ENCODE assay signal across 13 cellular contexts in the genomic region with DNA sequence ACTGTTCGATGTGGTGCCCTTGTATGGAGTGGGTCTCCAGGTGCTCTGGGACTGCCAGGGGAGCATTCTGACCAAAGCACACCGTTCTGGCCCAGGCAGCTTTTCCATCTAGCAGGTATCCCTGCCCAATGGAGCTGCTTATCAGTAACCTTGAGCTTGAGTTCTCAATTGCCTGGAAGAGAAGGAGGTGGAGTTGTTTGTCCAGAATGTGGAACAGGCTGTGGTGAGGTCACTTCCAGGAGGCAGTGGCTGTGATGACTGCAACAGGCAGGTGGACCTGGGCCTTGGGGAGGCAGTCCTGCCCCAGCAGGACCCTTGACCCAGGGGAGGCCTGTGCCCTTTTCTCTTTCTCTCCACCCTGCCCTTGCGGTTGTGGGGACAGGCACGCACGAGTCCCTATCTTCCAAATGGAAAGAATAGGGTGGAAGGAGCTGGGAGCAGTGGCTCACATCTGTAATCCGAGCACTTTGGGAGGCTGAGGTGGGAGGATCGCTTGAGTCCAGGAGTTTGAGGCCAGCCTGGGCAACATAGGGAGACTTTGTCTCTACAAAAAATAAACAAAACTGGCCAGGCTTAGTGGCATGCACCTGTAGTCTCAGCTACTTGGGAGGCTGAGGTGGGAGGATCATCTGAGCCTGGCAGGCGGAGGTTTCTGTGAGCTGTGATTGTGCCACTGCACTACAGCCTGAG. TPM values are rescaled to one million over a fixed set of nuclear protein-coding genes. Genes with fewer than 3 reads are reported as not detected.
DNase-seq lines count a peak whose midpoint lies in the region; ATAC-seq and TF ChIP-seq lines count a peak whose summit lies in the region.
"Had no signal": no experiment of that assay in that cellular context is flagged by ENCODE, and none has a peak within 500 bp of the region (broad histone marks: within the 10 kb centered on the region; RNA-seq: fewer than 3 reads in every experiment).

No MANE protein-coding gene starts in this region.

- no peak overlapping the region for H2AFZ ChIP-seq in neuronal stem cell (ENCODE audit: low read length)
- H2AFZ ChIP-seq: GM23338 had no signal

- no peak for TF ChIP-seq CTCF in esophagus muscularis mucosa (IDR thresholded peaks at IDR 0.05)

- H3K27ac ChIP-seq in esophagus muscularis mucosa (replicated peaks in 1 of 4) (peak overlapping the region; percentile 38 to 88 (median 84)), substantia nigra (ENCODE audit: low read depth, low read length, poor library complexity, severe bottlenecking) (peak overlapping the region; percentile 99), neuronal stem cell (replicated peaks; ENCODE audit: low read length) (no peak overlapping the region)

- peaks cover 37% of the 10 kb centered on the region for H3K36me3 Mint-ChIP-seq in activated CD4-positive, alpha-beta T cell treated with anti-CD3 and anti-CD28 coated beads for 36 hours (ENCODE audit: low read depth)
- H3K36me3 Mint-ChIP-seq in T-cell: peaks cover 21% of the 10 kb centered on the region

- H3K4me3 ChIP-seq in esophagus muscularis mucosa (no peak overlapping the region), neuronal stem cell (ENCODE audit: low read length in 2 of 2) (no peak overlapping the region)
- H3K4me3 ChIP-seq: GM23338, smooth muscle cell had no signal

- no peak overlapping the region for H3K23ac ChIP-seq in neuronal stem cell (ENCODE audit: low read depth, low read length, poor library complexity)

- intact Hi-C loops in activated CD4-positive, alpha-beta T cell treated with anti-CD3 and anti-CD28 coated beads for 36 hours (cut with DNase I, micrococcal nuclease): no loop called here
- intact Hi-C loops in esophagus muscularis mucosa (cut with DNase I): no loop called here

- no peak for DNase-seq in activated CD4-positive, alpha-beta T cell treated with anti-CD3 and anti-CD28 coated beads for 36 hours
- no peak for DNase-seq in activated CD4-positive, alpha-beta T cell treated with anti-CD3 and anti-CD28 coated beads for 4 hours
- no peak for DNase-seq in T-cell
- no peak for DNase-seq in esophagus muscularis mucosa (ENCODE audit: extremely low spot score)
- DNase-seq in substantia nigra (lab: John Stamatoyannopoulos, UW): no peak
- DNase-seq in amygdala (lab: John Stamatoyannopoulos, UW): no peak
- DNase-seq in neuronal stem cell (ENCODE audit: low spot score): no peak
- DNase-seq: glutamatergic neuron, NCI-H446 treated with DMSO at 0.1 percent for 48 hours had no signal

- ATAC-seq in activated CD4-positive, alpha-beta T cell treated with anti-CD3 and anti-CD28 coated beads for 36 hours: no peak
- ATAC-seq in T-cell (replicated peaks in 1 of 4): no peak
- no peak for ATAC-seq in GM19328 (IDR thresholded peaks at IDR 0.05; ENCODE audit: unreplicated experiment)
- ATAC-seq: GM23338 had no signal

- no peak overlapping the region for H3K18ac ChIP-seq in neuronal stem cell (ENCODE audit: low read length)

- H2AK5ac ChIP-seq in neuronal stem cell (ENCODE audit: low read depth, low read length): no peak overlapping the region

- no peaks in the 10 kb centered on the region for H3K79me1 ChIP-seq in neuronal stem cell (ENCODE audit: low read depth, low read length)

- peak overlapping the region; percentile 79 for H3K27ac Mint-ChIP-seq in activated CD4-positive, alpha-beta T cell treated with anti-CD3 and anti-CD28 coated beads for 36 hours
- H3K27ac Mint-ChIP-seq in T-cell: peak overlapping the region; percentile 66 to 86
- H3K27ac Mint-ChIP-seq: GM23338, mesothelial cell of epicardium had no signal

- no peak overlapping the region for H2BK15ac ChIP-seq in neuronal stem cell (ENCODE audit: low read length)

- H3K4me3 Mint-ChIP-seq in activated CD4-positive, alpha-beta T cell treated with anti-CD3 and anti-CD28 coated beads for 36 hours: no peak overlapping the region
- H3K4me3 Mint-ChIP-seq in T-cell: no peak overlapping the region
- H3K4me3 Mint-ChIP-seq: GM23338, mesothelial cell of epicardium had no signal

- H2BK5ac ChIP-seq in neuronal stem cell (ENCODE audit: low read length): no peak overlapping the region

- WGBS in esophagus muscularis mucosa: 93% methylated on average over 8 of the region's 8 CpGs
- WGBS in neuronal stem cell (ENCODE audit: extremely low coverage in 2 of 2, insufficient read length in 2 of 2, insufficient replicate concordance in 1 of 2), 2 donors: no CpG with 5 or more reads among the region's 8 CpGs

- H3K9ac ChIP-seq in neuronal stem cell (ENCODE audit: low read depth, low read length, poor library complexity): no peak overlapping the region

- POLR2A ChIA-PET in activated CD4-positive, alpha-beta T cell treated with anti-CD3 and anti-CD28 coated beads for 36 hours (lab: Charles Lee): interaction anchor here (0.6 to 1.1 kb wide), 2 partner anchors 38 to 175 kb away, joined by 3 to 7 read pairs; no protein-coding TSS in a partner anchor
- POLR2A ChIA-PET in T-cell (lab: Charles Lee): interaction anchor here (0.6 to 0.7 kb wide), 4 partner anchors 10 to 479 kb away, joined by 3 read pairs; a partner anchor contains a TSS

- TF ChIP-seq POLR2A in esophagus muscularis mucosa (IDR thresholded peaks at IDR 0.05; ENCODE audit: low read depth): no peak

- peaks cover 9 to 55% (median 34%) of the 10 kb centered on the region in 4 donors for H3K36me3 ChIP-seq in esophagus muscularis mucosa
- H3K36me3 ChIP-seq in neuronal stem cell (replicated peaks in 1 of 2; ENCODE audit: control insufficient read depth in 2 of 2, insufficient read depth in 2 of 2, low read length in 2 of 2): peaks cover 3 to 11% of the 10 kb centered on the region in 2 donors

- H3K9me3 Mint-ChIP-seq in activated CD4-positive, alpha-beta T cell treated with anti-CD3 and anti-CD28 coated beads for 36 hours (ENCODE audit: low read depth): no peaks in the 10 kb centered on the region
- no peaks in the 10 kb centered on the region for H3K9me3 Mint-ChIP-seq in T-cell
- H3K9me3 Mint-ChIP-seq: GM23338, mesothelial cell of epicardium had no signal

- H3K27me3 ChIP-seq in esophagus muscularis mucosa (no peaks in the 10 kb centered on the region), neuronal stem cell (ENCODE audit: control insufficient read depth in 3 of 3, insufficient read depth in 3 of 3, low read depth in 1 of 3, low read length in 3 of 3) (no peaks in the 10 kb centered on the region)

- H3K4me1 ChIP-seq in esophagus muscularis mucosa: peaks cover 52 to 60% (median 53%) of the 10 kb centered on the region in 4 donors
- peaks cover 13 to 15% of the 10 kb centered on the region in 2 donors for H3K4me1 ChIP-seq in neuronal stem cell (ENCODE audit: control insufficient read depth in 2 of 2, insufficient read depth in 1 of 2, low read depth in 1 of 2, low read length in 2 of 2)

- H3K4ac ChIP-seq in neuronal stem cell (ENCODE audit: low read length): no peak overlapping the region

- H3K9me3 ChIP-seq in esophagus muscularis mucosa (no peaks in the 10 kb centered on the region), neuronal stem cell (replicated peaks in 1 of 2; ENCODE audit: control insufficient read depth in 2 of 2, insufficient read depth in 1 of 2, low read depth in 1 of 2, low read length in 2 of 2) (no peaks in the 10 kb centered on the region)

- no peak overlapping the region for H3K14ac ChIP-seq in neuronal stem cell (ENCODE audit: low read length)

- no peak overlapping the region for H3K4me2 ChIP-seq in neuronal stem cell (ENCODE audit: insufficient read depth, low read length, poor library complexity, severe bottlenecking)
- H3K4me2 ChIP-seq: GM23338, smooth muscle cell had no signal

- no peak overlapping the region for H4K8ac ChIP-seq in neuronal stem cell (ENCODE audit: low read depth, low read length)

- no peak overlapping the region for H2BK12ac ChIP-seq in neuronal stem cell (ENCODE audit: low read length)

- no peaks in the 10 kb centered on the region for H3K27me3 Mint-ChIP-seq in activated CD4-positive, alpha-beta T cell treated with anti-CD3 and anti-CD28 coated beads for 36 hours
- H3K27me3 Mint-ChIP-seq in T-cell: no peaks in the 10 kb centered on the region

- H4K91ac ChIP-seq in neuronal stem cell (ENCODE audit: low read depth, low read length, poor library complexity): no peak overlapping the region

- TF ChIP-seq EP300 in esophagus muscularis mucosa (IDR thresholded peaks at IDR 0.05): no peak

- H3K4me1 Mint-ChIP-seq in activated CD4-positive, alpha-beta T cell treated with anti-CD3 and anti-CD28 coated beads for 36 hours: peaks cover 85% of the 10 kb centered on the region
- peaks cover 62 to 82% (median 68%) of the 10 kb centered on the region in 3 donors for H3K4me1 Mint-ChIP-seq in T-cell

- H2BK120ac ChIP-seq in neuronal stem cell (ENCODE audit: low read depth, low read length): no peak overlapping the region

- CTCF ChIA-PET in activated CD4-positive, alpha-beta T cell treated with anti-CD3 and anti-CD28 coated beads for 36 hours (lab: Charles Lee): interaction anchor here (0.7 to 5.2 kb wide), 4 partner anchors 16 to 87 kb away, joined by 5 to 17 read pairs (median 6); no protein-coding TSS in a partner anchor
- CTCF ChIA-PET in T-cell (lab: Charles Lee): interaction anchor here (0.5 to 0.7 kb wide), 2 partner anchors 338 to 1343 kb away, joined by 3 to 4 read pairs; no protein-coding TSS in a partner anchor

RNA-seq across cellular contexts. Expression of a gene that starts 40.8 kb away (rescaled TPM):
- total RNA-seq in activated CD4-positive, alpha-beta T cell treated with anti-CD3 and anti-CD28 coated beads for 36 hours: 10 to 100 TPM; 46.5 to 50.1 TPM
- 10 to 100 TPM; 38.9 to 52.6 (median 43.7) TPM for total RNA-seq in T-cell
- 10 to 100 TPM; 17.1 to 38.0 (median 24.8) TPM for total RNA-seq in esophagus muscularis mucosa
- 12.6 TPM for polyA plus RNA-seq in neuronal stem cell (2013, experiment 1 of 2)
- polyA plus RNA-seq in neuronal stem cell (2013, experiment 2 of 2): 12.6 TPM
